9 cellular contexts compared by ENCODE assay signal in genomic region chr10:125014984-125015944, GRCh38.
DNase-seq lines count a peak whose midpoint lies in the region; ATAC-seq and TF ChIP-seq lines count a peak whose summit lies in the region.
"Had no signal": no experiment of that assay in that cellular context is flagged by ENCODE, and none has a peak within 500 bp of the region (broad histone marks: within the 10 kb centered on the region; RNA-seq: fewer than 3 reads in every experiment).

No MANE protein-coding gene starts in this region.

- peak; percentile 25 for DNase-seq in activated gamma-delta T cell (lab: John Stamatoyannopoulos, UW)
- no peak for DNase-seq in activated gamma-delta T cell treated with Interleukin-2 at 50 U/mL for 16 hours
- DNase-seq in cardiac septum (ENCODE audit: low spot score), result peak; percentile 73
- DNase-seq in pons (ENCODE audit: low spot score), result peak; percentile 46
- DNase-seq in upper lobe of right lung, result no peak
- no peak for DNase-seq in stimulated activated CD4-positive, alpha-beta T cell treated with anti-CD3 and anti-CD28 coated beads, Interleukin-4, amount 100 ng/mL, for 4 hours
- DNase-seq in NCI-H524 (lab: John Stamatoyannopoulos, UW), result no peak
- no peak for DNase-seq in activated T-cell treated with anti-CD3 and anti-CD28 coated beads for 4 hours
- DNase-seq: GM23248 had no signal

- no peak overlapping the region for H3K4me3 ChIP-seq in upper lobe of right lung
- H3K4me3 ChIP-seq: GM23248 had no signal

- H3K9me3 ChIP-seq in upper lobe of right lung, result no peaks in the 10 kb centered on the region

- peak; percentile 36 for ATAC-seq in upper lobe of right lung

- no peak for TF ChIP-seq CTCF in upper lobe of right lung (IDR thresholded peaks at IDR 0.05)

- peak overlapping the region; percentile 51 for H3K27ac ChIP-seq in upper lobe of right lung
- H3K27ac ChIP-seq: GM23248 had no signal

- H3K36me3 ChIP-seq in upper lobe of right lung, result no peaks in the 10 kb centered on the region

- H3K4me1 ChIP-seq in upper lobe of right lung, result peaks cover 43% of the 10 kb centered on the region

- intact Hi-C loops in cardiac septum (cut with DNase I) (loop anchor here (5.0 kb wide), 1 partner anchor 32 kb away; no protein-coding TSS in a partner anchor), upper lobe of right lung (cut with DNase I) (no loop called here)

- no peaks in the 10 kb centered on the region for H3K27me3 ChIP-seq in upper lobe of right lung

Comparison
In these comparisons a context has a peak if more than half of its experiments do, and no peak if none do; other contexts are left out.
1. DNase-seq: peak in activated gamma-delta T cell (single experiment), cardiac septum (single experiment) and pons (single experiment); none in activated gamma-delta T cell treated with Interleukin-2 at 50 U/mL for 16 hours (single experiment), upper lobe of right lung (single experiment), stimulated activated CD4-positive, alpha-beta T cell treated with anti-CD3 and anti-CD28 coated beads, Interleukin-4, amount 100 ng/mL, for 4 hours (0 of 2), NCI-H524 (0 of 2) and activated T-cell treated with anti-CD3 and anti-CD28 coated beads for 4 hours (single experiment).